ENCODE assay signal across 8 cellular contexts in genomic region chr12:55716582-55717396, GRCh38. TPM values are rescaled to one million over a fixed set of nuclear protein-coding genes. Genes with fewer than 3 reads are reported as not detected.
DNase-seq lines count a peak whose midpoint lies in the region; ATAC-seq and TF ChIP-seq lines count a peak whose summit lies in the region.

No MANE protein-coding gene starts in this region.

- DNase-seq in GM06990 (ENCODE audit: extremely low read depth, insufficient read length) (no peak), tibial nerve (ENCODE audit: low spot score in 2 of 2) (no peak)
- DNase-seq in activated naive CD8-positive, alpha-beta T cell treated with anti-CD3 and anti-CD28 coated beads for 36 hours, result no peak
- no peak for DNase-seq in activated CD4-positive, CD25-positive, alpha-beta regulatory T cell (lab: John Stamatoyannopoulos, UW)
- no peak for DNase-seq in effector CD8-positive, alpha-beta T cell (lab: John Stamatoyannopoulos, UW)

- H3K9me3 ChIP-seq in HUES6 (ENCODE audit: control insufficient read depth, insufficient read depth, low read depth, low read length) (no peaks in the 10 kb centered on the region), tibial nerve (no peaks in the 10 kb centered on the region)

- H3K27ac ChIP-seq in HUES6 (ENCODE audit: low read depth, low read length) (no peak overlapping the region), layer of hippocampus (ENCODE audit: low read depth, low read length) (peak overlapping the region; percentile 95), tibial nerve (peak overlapping the region; percentile 89 to 94 (median 92))

- H3K27ac Mint-ChIP-seq in activated naive CD8-positive, alpha-beta T cell treated with anti-CD3 and anti-CD28 coated beads for 36 hours, result peak overlapping the region; percentile 93

- H3K4me1 Mint-ChIP-seq in activated naive CD8-positive, alpha-beta T cell treated with anti-CD3 and anti-CD28 coated beads for 36 hours, result peaks cover 30% of the 10 kb centered on the region

- H3K4me3 ChIP-seq in GM06990 (replicated peaks; ENCODE audit: low read depth, low read length), result peak overlapping the region; percentile 88
- peak overlapping the region; percentile 91 for H3K4me3 ChIP-seq in HUES6 (ENCODE audit: low read depth, low read length)
- peak overlapping the region; percentile 69 to 81 (median 70) for H3K4me3 ChIP-seq in tibial nerve

- H3K9me3 Mint-ChIP-seq in activated naive CD8-positive, alpha-beta T cell treated with anti-CD3 and anti-CD28 coated beads for 36 hours, result no peaks in the 10 kb centered on the region

- 8 to 9% methylated on average over 18 of the region's 18 CpGs for whole genome bisulfite sequencing in tibial nerve, 2 donors

- TF ChIP-seq CTCF in GM06990 (IDR thresholded peaks at IDR 0.05; ENCODE audit: insufficient read depth, low read length, poor library complexity, severe bottlenecking) (no peak), tibial nerve (IDR thresholded peaks at IDR 0.05) (no peak)

- peaks cover 7% of the 10 kb centered on the region for H3K27me3 Mint-ChIP-seq in activated naive CD8-positive, alpha-beta T cell treated with anti-CD3 and anti-CD28 coated beads for 36 hours

- peaks cover 4% of the 10 kb centered on the region for H3K36me3 Mint-ChIP-seq in activated naive CD8-positive, alpha-beta T cell treated with anti-CD3 and anti-CD28 coated beads for 36 hours

- H3K4me3 Mint-ChIP-seq in activated naive CD8-positive, alpha-beta T cell treated with anti-CD3 and anti-CD28 coated beads for 36 hours, result peak overlapping the region; percentile 92

- no peak for TF ChIP-seq EP300 in tibial nerve (IDR thresholded peaks at IDR 0.05)

- no peak for ATAC-seq in HG03457 (IDR thresholded peaks at IDR 0.05; ENCODE audit: unreplicated experiment)

- H3K27me3 ChIP-seq in GM06990 (replicated peaks; ENCODE audit: control insufficient read depth, insufficient read depth, low read length) (no peaks in the 10 kb centered on the region; the same call in 1 of the 2 replicates), HUES6 (ENCODE audit: control insufficient read depth, insufficient read depth, low read length) (peaks cover 15% of the 10 kb centered on the region), layer of hippocampus (ENCODE audit: control insufficient read depth, insufficient read depth, low read length) (no peaks in the 10 kb centered on the region), tibial nerve (no peaks in the 10 kb centered on the region)

- H3K4me1 ChIP-seq in HUES6 (ENCODE audit: control insufficient read depth, insufficient read depth, low read length) (peaks cover 24% of the 10 kb centered on the region), tibial nerve (peaks cover 0 to 91% (median 64%) of the 10 kb centered on the region in 4 donors)

- no peak for TF ChIP-seq POLR2A in tibial nerve (IDR thresholded peaks at IDR 0.05)

- H3K36me3 ChIP-seq in GM06990 (ENCODE audit: control insufficient read depth, insufficient read depth, low read length) (peaks cover 2% of the 10 kb centered on the region; the same call in 1 of the 2 replicates), HUES6 (ENCODE audit: control insufficient read depth, insufficient read depth, low read length) (0 out of 2 replicates have a peak, but pooled peaks cover 8% of the 10 kb centered on the region), tibial nerve (no peaks in the 10 kb centered on the region)

- peak overlapping the region; percentile 73 for H3K9ac ChIP-seq in HUES6 (ENCODE audit: low read length)

RNA-seq across cellular contexts. Expression of gene BLOC1S1, which starts 0.9 kb away (rescaled TPM):
- 10 to 100 TPM; 81.9 to 88.4 TPM for total RNA-seq in activated naive CD8-positive, alpha-beta T cell treated with anti-CD3 and anti-CD28 coated beads for 36 hours
- total RNA-seq in tibial nerve, result 100 to 1,000 TPM; 212 to 322 (median 264) TPM

RNA-seq across cellular contexts. Expression of gene RDH5, which starts 3.4 kb away (rescaled TPM):
- total RNA-seq in activated naive CD8-positive, alpha-beta T cell treated with anti-CD3 and anti-CD28 coated beads for 36 hours, result 1 to 10 TPM; 4.2 to 6.7 TPM
- 10 to 100 TPM; 28.0 to 54.6 (median 38.4) TPM for total RNA-seq in tibial nerve

RNA-seq across cellular contexts. Expression of gene ITGA7, which starts 9.1 kb away (rescaled TPM):
- 1 to 10 TPM; 3.3 to 3.7 TPM for total RNA-seq in activated naive CD8-positive, alpha-beta T cell treated with anti-CD3 and anti-CD28 coated beads for 36 hours
- 100 to 1,000 TPM; 118 to 192 (median 146) TPM for total RNA-seq in tibial nerve

RNA-seq across cellular contexts. Expression of gene CD63, which starts 12.0 kb away (rescaled TPM):
- total RNA-seq in activated naive CD8-positive, alpha-beta T cell treated with anti-CD3 and anti-CD28 coated beads for 36 hours, result 100 to 1,000 TPM; 113 to 117 TPM
- 100 to 1,000 TPM; 478 to 624 (median 544) TPM for total RNA-seq in tibial nerve

RNA-seq across cellular contexts. Expression of gene GDF11, which starts 26.1 kb away (rescaled TPM):
- 10 to 100 TPM; 11.9 to 12.9 TPM for total RNA-seq in activated naive CD8-positive, alpha-beta T cell treated with anti-CD3 and anti-CD28 coated beads for 36 hours
- 1 to 10 TPM; 1.8 to 5.7 (median 4.0) TPM for total RNA-seq in tibial nerve

Comparison
In these comparisons a context has a peak if more than half of its experiments do, and no peak if none do; other contexts are left out.
1. RNA of gene ITGA7, which starts 9.1 kb away (total RNA-seq): 118 to 192 TPM in tibial nerve; 3.3 to 3.7 TPM in activated naive CD8-positive, alpha-beta T cell treated with anti-CD3 and anti-CD28 coated beads for 36 hours; every median in the first group is over 10 times any median in the second.
2. Peak in every context shown above with its lines, with median percentiles within 50 percentile points of each other: H3K4me3 ChIP-seq.